ENCODE assay signal across 17 cellular contexts in genomic region chr1:234316486-234316885, GRCh38.
"Had no signal": no experiment of that assay in that cellular context is flagged by ENCODE, and none has a peak within 500 bp of the region (broad histone marks: within the 10 kb centered on the region; RNA-seq: fewer than 3 reads in every experiment).

No MANE protein-coding gene starts in this region.

- ATAC-seq: activated CD8-positive, alpha-beta memory T cell treated with anti-CD3 and anti-CD28 coated beads, Interleukin-2, amount 10 ng/mL, durations not matched to agents 7 days and 5 days; left lobe of liver; psoas muscle; right cardiac atrium; upper lobe of right lung had no signal

- H3K4me1 ChIP-seq: psoas muscle, upper lobe of right lung had no signal

- H3K4me3 Mint-ChIP-seq: activated CD4-positive, alpha-beta memory T cell treated with anti-CD3 and anti-CD28 coated beads, Interleukin-2, amount 10 ng/mL, durations not matched to agents 7 days and 5 days; activated CD8-positive, alpha-beta memory T cell treated with anti-CD3 and anti-CD28 coated beads, Interleukin-2, amount 10 ng/mL, durations not matched to agents 7 days and 5 days; activated naive CD4-positive, alpha-beta T cell treated with anti-CD3 and anti-CD28 coated beads, Interleukin-2, amount 10 ng/mL, durations not matched to agents 7 days and 5 days; dendritic cell treated with granulocyte-macrophage colony-stimulating factor and Interleukin-4, amounts not matched to agents 40 ng/mL and 50 ng/mL, for 4 days had no signal

- H3K4me3 ChIP-seq: ovary, psoas muscle, skin epidermis, upper lobe of right lung had no signal

- H3K27me3 ChIP-seq: ovary, upper lobe of right lung had no signal

- H3K27ac ChIP-seq: ovary, psoas muscle, upper lobe of right lung, VCaP had no signal

- H3K27me3 Mint-ChIP-seq: activated CD4-positive, alpha-beta memory T cell treated with anti-CD3 and anti-CD28 coated beads, Interleukin-2, amount 10 ng/mL, durations not matched to agents 7 days and 5 days; activated CD8-positive, alpha-beta memory T cell treated with anti-CD3 and anti-CD28 coated beads, Interleukin-2, amount 10 ng/mL, durations not matched to agents 7 days and 5 days had no signal

- H3K36me3 ChIP-seq: ovary, upper lobe of right lung had no signal

- H3K9me3 ChIP-seq: ovary, psoas muscle, upper lobe of right lung had no signal

- H3K9me3 Mint-ChIP-seq: activated CD4-positive, alpha-beta memory T cell treated with anti-CD3 and anti-CD28 coated beads, Interleukin-2, amount 10 ng/mL, durations not matched to agents 7 days and 5 days; activated naive CD4-positive, alpha-beta T cell treated with anti-CD3 and anti-CD28 coated beads, Interleukin-2, amount 10 ng/mL, durations not matched to agents 7 days and 5 days; dendritic cell treated with granulocyte-macrophage colony-stimulating factor and Interleukin-4, amounts not matched to agents 40 ng/mL and 50 ng/mL, for 4 days had no signal

- H3K27ac Mint-ChIP-seq: activated CD4-positive, alpha-beta memory T cell treated with anti-CD3 and anti-CD28 coated beads, Interleukin-2, amount 10 ng/mL, durations not matched to agents 7 days and 5 days; activated naive CD4-positive, alpha-beta T cell treated with anti-CD3 and anti-CD28 coated beads, Interleukin-2, amount 10 ng/mL, durations not matched to agents 7 days and 5 days; dendritic cell treated with granulocyte-macrophage colony-stimulating factor and Interleukin-4, amounts not matched to agents 40 ng/mL and 50 ng/mL, for 4 days had no signal

- DNase-seq: activated CD4-positive, alpha-beta memory T cell treated with anti-CD3 and anti-CD28 coated beads, Interleukin-2, amount 10 ng/mL, durations not matched to agents 7 days and 5 days; activated CD4-positive, alpha-beta T cell treated with anti-CD3 and anti-CD28 coated beads for 1 hour; activated CD8-positive, alpha-beta memory T cell treated with anti-CD3 and anti-CD28 coated beads, Interleukin-2, amount 10 ng/mL, durations not matched to agents 7 days and 5 days; activated naive CD4-positive, alpha-beta T cell treated with anti-CD3 and anti-CD28 coated beads, Interleukin-2, amount 10 ng/mL, durations not matched to agents 7 days and 5 days; amniotic stem cell; hypothalamus; kidney; ovary; psoas muscle; right cardiac atrium; stimulated activated CD4-positive, alpha-beta T cell treated with anti-CD3 and anti-CD28 coated beads, Interleukin-2, amount 100 ng/mL, for 48 hours; T-helper 2 cell; upper lobe of right lung had no signal
